Comparison of ENCODE assay signal across 1 cellular context in the genomic region with DNA sequence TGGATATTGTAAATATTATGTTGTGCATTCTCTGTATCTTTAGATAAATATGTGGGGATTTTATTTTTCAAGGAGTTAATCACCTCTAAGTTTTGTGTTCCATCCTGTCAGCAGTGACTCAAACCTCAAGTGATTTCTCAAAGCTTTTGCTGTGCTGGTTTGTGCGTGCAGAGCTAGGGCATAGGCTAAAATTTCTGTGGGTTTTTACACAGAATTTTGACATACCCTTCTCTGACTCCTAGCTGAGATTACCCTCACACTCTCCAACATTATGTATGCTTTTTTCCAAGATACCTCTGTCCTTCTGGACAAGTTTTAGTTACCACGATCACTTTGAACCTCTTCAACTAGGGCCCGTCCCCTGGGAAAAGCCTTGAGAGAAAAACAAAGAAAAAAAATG.
TF ChIP-seq lines count a peak whose summit lies in the region.

No MANE protein-coding gene starts in this region.

TF ChIP-seq in H1, 55 proteins besides CTCF, POLR2A, EP300 and RAD21 (continued from another document):
- TF ChIP-seq, protein P1, sequence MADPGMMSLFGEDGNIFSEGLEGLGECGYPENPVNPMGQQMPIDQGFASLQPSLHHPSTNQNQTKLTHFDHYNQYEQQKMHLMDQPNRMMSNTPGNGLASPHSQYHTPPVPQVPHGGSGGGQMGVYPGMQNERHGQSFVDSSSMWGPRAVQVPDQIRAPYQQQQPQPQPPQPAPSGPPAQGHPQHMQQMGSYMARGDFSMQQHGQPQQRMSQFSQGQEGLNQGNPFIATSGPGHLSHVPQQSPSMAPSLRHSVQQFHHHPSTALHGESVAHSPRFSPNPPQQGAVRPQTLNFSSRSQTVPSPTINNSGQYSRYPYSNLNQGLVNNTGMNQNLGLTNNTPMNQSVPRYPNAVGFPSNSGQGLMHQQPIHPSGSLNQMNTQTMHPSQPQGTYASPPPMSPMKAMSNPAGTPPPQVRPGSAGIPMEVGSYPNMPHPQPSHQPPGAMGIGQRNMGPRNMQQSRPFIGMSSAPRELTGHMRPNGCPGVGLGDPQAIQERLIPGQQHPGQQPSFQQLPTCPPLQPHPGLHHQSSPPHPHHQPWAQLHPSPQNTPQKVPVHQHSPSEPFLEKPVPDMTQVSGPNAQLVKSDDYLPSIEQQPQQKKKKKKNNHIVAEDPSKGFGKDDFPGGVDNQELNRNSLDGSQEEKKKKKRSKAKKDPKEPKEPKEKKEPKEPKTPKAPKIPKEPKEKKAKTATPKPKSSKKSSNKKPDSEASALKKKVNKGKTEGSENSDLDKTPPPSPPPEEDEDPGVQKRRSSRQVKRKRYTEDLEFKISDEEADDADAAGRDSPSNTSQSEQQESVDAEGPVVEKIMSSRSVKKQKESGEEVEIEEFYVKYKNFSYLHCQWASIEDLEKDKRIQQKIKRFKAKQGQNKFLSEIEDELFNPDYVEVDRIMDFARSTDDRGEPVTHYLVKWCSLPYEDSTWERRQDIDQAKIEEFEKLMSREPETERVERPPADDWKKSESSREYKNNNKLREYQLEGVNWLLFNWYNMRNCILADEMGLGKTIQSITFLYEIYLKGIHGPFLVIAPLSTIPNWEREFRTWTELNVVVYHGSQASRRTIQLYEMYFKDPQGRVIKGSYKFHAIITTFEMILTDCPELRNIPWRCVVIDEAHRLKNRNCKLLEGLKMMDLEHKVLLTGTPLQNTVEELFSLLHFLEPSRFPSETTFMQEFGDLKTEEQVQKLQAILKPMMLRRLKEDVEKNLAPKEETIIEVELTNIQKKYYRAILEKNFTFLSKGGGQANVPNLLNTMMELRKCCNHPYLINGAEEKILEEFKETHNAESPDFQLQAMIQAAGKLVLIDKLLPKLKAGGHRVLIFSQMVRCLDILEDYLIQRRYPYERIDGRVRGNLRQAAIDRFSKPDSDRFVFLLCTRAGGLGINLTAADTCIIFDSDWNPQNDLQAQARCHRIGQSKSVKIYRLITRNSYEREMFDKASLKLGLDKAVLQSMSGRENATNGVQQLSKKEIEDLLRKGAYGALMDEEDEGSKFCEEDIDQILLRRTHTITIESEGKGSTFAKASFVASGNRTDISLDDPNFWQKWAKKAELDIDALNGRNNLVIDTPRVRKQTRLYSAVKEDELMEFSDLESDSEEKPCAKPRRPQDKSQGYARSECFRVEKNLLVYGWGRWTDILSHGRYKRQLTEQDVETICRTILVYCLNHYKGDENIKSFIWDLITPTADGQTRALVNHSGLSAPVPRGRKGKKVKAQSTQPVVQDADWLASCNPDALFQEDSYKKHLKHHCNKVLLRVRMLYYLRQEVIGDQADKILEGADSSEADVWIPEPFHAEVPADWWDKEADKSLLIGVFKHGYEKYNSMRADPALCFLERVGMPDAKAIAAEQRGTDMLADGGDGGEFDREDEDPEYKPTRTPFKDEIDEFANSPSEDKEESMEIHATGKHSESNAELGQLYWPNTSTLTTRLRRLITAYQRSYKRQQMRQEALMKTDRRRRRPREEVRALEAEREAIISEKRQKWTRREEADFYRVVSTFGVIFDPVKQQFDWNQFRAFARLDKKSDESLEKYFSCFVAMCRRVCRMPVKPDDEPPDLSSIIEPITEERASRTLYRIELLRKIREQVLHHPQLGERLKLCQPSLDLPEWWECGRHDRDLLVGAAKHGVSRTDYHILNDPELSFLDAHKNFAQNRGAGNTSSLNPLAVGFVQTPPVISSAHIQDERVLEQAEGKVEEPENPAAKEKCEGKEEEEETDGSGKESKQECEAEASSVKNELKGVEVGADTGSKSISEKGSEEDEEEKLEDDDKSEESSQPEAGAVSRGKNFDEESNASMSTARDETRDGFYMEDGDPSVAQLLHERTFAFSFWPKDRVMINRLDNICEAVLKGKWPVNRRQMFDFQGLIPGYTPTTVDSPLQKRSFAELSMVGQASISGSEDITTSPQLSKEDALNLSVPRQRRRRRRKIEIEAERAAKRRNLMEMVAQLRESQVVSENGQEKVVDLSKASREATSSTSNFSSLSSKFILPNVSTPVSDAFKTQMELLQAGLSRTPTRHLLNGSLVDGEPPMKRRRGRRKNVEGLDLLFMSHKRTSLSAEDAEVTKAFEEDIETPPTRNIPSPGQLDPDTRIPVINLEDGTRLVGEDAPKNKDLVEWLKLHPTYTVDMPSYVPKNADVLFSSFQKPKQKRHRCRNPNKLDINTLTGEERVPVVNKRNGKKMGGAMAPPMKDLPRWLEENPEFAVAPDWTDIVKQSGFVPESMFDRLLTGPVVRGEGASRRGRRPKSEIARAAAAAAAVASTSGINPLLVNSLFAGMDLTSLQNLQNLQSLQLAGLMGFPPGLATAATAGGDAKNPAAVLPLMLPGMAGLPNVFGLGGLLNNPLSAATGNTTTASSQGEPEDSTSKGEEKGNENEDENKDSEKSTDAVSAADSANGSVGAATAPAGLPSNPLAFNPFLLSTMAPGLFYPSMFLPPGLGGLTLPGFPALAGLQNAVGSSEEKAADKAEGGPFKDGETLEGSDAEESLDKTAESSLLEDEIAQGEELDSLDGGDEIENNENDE (IDR thresholded peaks at IDR 0.05; ENCODE audit: insufficient replicate concordance, low read length): no peak
